Comparison of ENCODE assay signal across 9 cellular contexts in genomic region chr11:67402192-67402839, GRCh38. TPM values are rescaled to one million over a fixed set of nuclear protein-coding genes. Genes with fewer than 3 reads are reported as not detected.
DNase-seq lines count a peak whose midpoint lies in the region; ATAC-seq and TF ChIP-seq lines count a peak whose summit lies in the region.
"Not testable (repeated sequence)": the region's sequence is repeated elsewhere in the genome, so short reads cannot be mapped to it uniquely, and the experiment has no call there.
"Had no signal": no experiment of that assay in that cellular context is flagged by ENCODE, and none has a peak within 500 bp of the region (broad histone marks: within the 10 kb centered on the region; RNA-seq: fewer than 3 reads in every experiment).

No MANE protein-coding gene starts in this region.

- peak overlapping the region; percentile 79 for H3K27ac Mint-ChIP-seq in T-helper 1 cell treated with Interleukin-12 subunit alpha and Interleukin-12 subunit beta and Interleukin-4 antibody, amounts not matched to agents 30 μg/mL and 1 μg/mL, for 36 hours

- peak overlapping the region in 1 of 2 experiments; percentile 86; a peak in 1 of 4 replicates for H3K4me3 ChIP-seq in DND-41 (ENCODE audit: low read depth in 1 of 2, low read length in 2 of 2)
- peak overlapping the region; percentile 34 for H3K4me3 ChIP-seq in MG63
- peak overlapping the region; percentile 47 for H3K4me3 ChIP-seq in epithelial cell of proximal tubule (ENCODE audit: low read depth, low read length)
- peak overlapping the region; percentile 16 to 54 (median 23) for H3K4me3 ChIP-seq in liver (ENCODE audit: low read depth in 1 of 3, low read length in 3 of 3)
- H3K4me3 ChIP-seq in trophoblast cell (ENCODE audit: low read depth, low read length), result not testable (repeated sequence)
- peak overlapping the region; percentile 89 for H3K4me3 ChIP-seq in tibial artery

- H3K4me1 ChIP-seq in DND-41 (ENCODE audit: insufficient read depth, low read length) (peaks cover 90% of the 10 kb centered on the region), liver (ENCODE audit: control insufficient read depth in 4 of 4, insufficient read depth in 4 of 4, low read length in 3 of 4) (peaks cover 11 to 32% (median 19%) of the 10 kb centered on the region in 4 donors), trophoblast cell (ENCODE audit: control insufficient read depth in 1 of 2, insufficient read depth in 2 of 2, low read length in 2 of 2) (peaks cover 12 to 18% of the 10 kb centered on the region in 2 experiments), tibial artery (peaks cover 0 to 31% (median 25%) of the 10 kb centered on the region in 4 donors)

- not testable (repeated sequence) for H3K9me3 Mint-ChIP-seq in T-helper 1 cell treated with Interleukin-12 subunit alpha and Interleukin-12 subunit beta and Interleukin-4 antibody, amounts not matched to agents 30 μg/mL and 1 μg/mL, for 36 hours

- not testable (repeated sequence) for H3K27me3 Mint-ChIP-seq in T-helper 1 cell treated with Interleukin-12 subunit alpha and Interleukin-12 subunit beta and Interleukin-4 antibody, amounts not matched to agents 30 μg/mL and 1 μg/mL, for 36 hours (ENCODE audit: low read depth)

- ATAC-seq in DND-41 (ENCODE audit: insufficient read depth, low read depth), result not testable (repeated sequence)

- H4K12ac ChIP-seq in trophoblast cell (ENCODE audit: low read depth, low read length), result peak overlapping the region; percentile 91

- H4K8ac ChIP-seq in trophoblast cell (ENCODE audit: low read depth, low read length), result peak overlapping the region; percentile 99

- peak overlapping the region; percentile 97 for H4K91ac ChIP-seq in trophoblast cell (ENCODE audit: low read depth, low read length)

- peak overlapping the region; percentile 50 for H2BK5ac ChIP-seq in trophoblast cell (ENCODE audit: low read depth, low read length, poor library complexity)

- H2BK120ac ChIP-seq in trophoblast cell (ENCODE audit: insufficient read depth, low read length, poor library complexity), result peak overlapping the region; percentile 84

- peak overlapping the region; percentile 88 for H3K14ac ChIP-seq in trophoblast cell (ENCODE audit: low read length)

- H3K4me1 Mint-ChIP-seq in T-helper 1 cell treated with Interleukin-12 subunit alpha and Interleukin-12 subunit beta and Interleukin-4 antibody, amounts not matched to agents 30 μg/mL and 1 μg/mL, for 36 hours (ENCODE audit: low read depth), result peaks cover 32% of the 10 kb centered on the region

- H3K18ac ChIP-seq in trophoblast cell (ENCODE audit: low read length), result peak overlapping the region; percentile 90

- H3K36me3 ChIP-seq in DND-41 (ENCODE audit: insufficient read depth, low read length) (peaks cover 72% of the 10 kb centered on the region), MG63 (peaks cover 38% of the 10 kb centered on the region), liver (ENCODE audit: control insufficient read depth in 4 of 4, insufficient read depth in 3 of 4, low read depth in 1 of 4, low read length in 3 of 4) (peaks cover 9 to 22% (median 18%) of the 10 kb centered on the region in 4 donors), trophoblast cell (ENCODE audit: control insufficient read depth in 1 of 2, insufficient read depth in 2 of 2, low read length in 2 of 2) (peaks cover 30% of the 10 kb centered on the region in 2 experiments), tibial artery (peaks cover 21 to 29% (median 27%) of the 10 kb centered on the region in 3 donors)

- not testable (repeated sequence) for H3K23ac ChIP-seq in trophoblast cell (ENCODE audit: low read length)

- peak overlapping the region; percentile 58 for H3K4ac ChIP-seq in trophoblast cell (ENCODE audit: low read depth, low read length)

- H3K9ac ChIP-seq in DND-41 (ENCODE audit: low read depth, low read length), result peak overlapping the region; percentile 99
- peak overlapping the region in 1 of 2 donors; percentile 74 for H3K9ac ChIP-seq in liver (ENCODE audit: low read depth in 1 of 2, low read length in 2 of 2)
- not testable (repeated sequence) for H3K9ac ChIP-seq in trophoblast cell (ENCODE audit: low read length)

- peak overlapping the region; percentile 59 for H3K4me3 Mint-ChIP-seq in T-helper 1 cell treated with Interleukin-12 subunit alpha and Interleukin-12 subunit beta and Interleukin-4 antibody, amounts not matched to agents 30 μg/mL and 1 μg/mL, for 36 hours

- H2AFZ ChIP-seq in DND-41 (ENCODE audit: low read depth, low read length), result not testable (repeated sequence)
- peak overlapping the region; percentile 90 for H2AFZ ChIP-seq in trophoblast cell (ENCODE audit: insufficient read depth, low read length, poor library complexity)

- H3K27me3 ChIP-seq in DND-41 (ENCODE audit: insufficient read depth, low read length, poor library complexity); MG63; liver (ENCODE audit: control insufficient read depth in 4 of 4, insufficient read depth in 4 of 4, low read length in 3 of 4); trophoblast cell (ENCODE audit: insufficient read depth, low read length): not testable (repeated sequence)
- peaks cover 0 to 36% of the 10 kb centered on the region in 2 donors for H3K27me3 ChIP-seq in tibial artery

- WGBS in liver, result 57% methylated on average over 19 of the region's 19 CpGs
- no CpG with 5 or more reads among the region's 19 CpGs for WGBS in trophoblast cell (ENCODE audit: extremely low coverage, insufficient coverage, insufficient read length)

- peaks cover 37% of the 10 kb centered on the region for H4K20me1 ChIP-seq in DND-41 (ENCODE audit: insufficient read depth, low read length)

- not testable (repeated sequence) for DNase-seq in DND-41; MG63; epithelial cell of proximal tubule (ENCODE audit: low read depth); trophoblast cell; tibial artery

- intact Hi-C loops in tibial artery (cut with DNase I; ENCODE audit: low total_unique reads), result loop anchor here (2.0 to 5.0 kb wide), 2 partner anchors 65 to 100 kb away; partner anchors contain the start of gene TMEM134

- peak overlapping the region; percentile 84 for H2AK5ac ChIP-seq in trophoblast cell (ENCODE audit: low read length)

- not testable (repeated sequence) for TF ChIP-seq RAD21 in liver (IDR thresholded peaks at IDR 0.05)

- peaks cover 10% of the 10 kb centered on the region for H3K79me1 ChIP-seq in trophoblast cell (ENCODE audit: low read length)

- TF ChIP-seq CTCF in DND-41 (IDR thresholded peaks at IDR 0.05; ENCODE audit: borderline replicate concordance, extremely low read depth, low read length, poor library complexity, severe bottlenecking); epithelial cell of proximal tubule (conservative IDR thresholded peaks at IDR 0.05; ENCODE audit: low read depth, low read length); liver (IDR thresholded peaks at IDR 0.05; ENCODE audit: low read depth, low read length, missing input control); tibial artery (IDR thresholded peaks at IDR 0.05): not testable (repeated sequence)

- H3K79me2 ChIP-seq in DND-41 (ENCODE audit: insufficient read depth, low read length) (peaks cover 95% of the 10 kb centered on the region), trophoblast cell (ENCODE audit: control insufficient read depth, insufficient read depth, low read length, poor library complexity) (peaks cover 13% of the 10 kb centered on the region)

- peak overlapping the region; percentile 42 for H2BK12ac ChIP-seq in trophoblast cell (ENCODE audit: low read length)

- H3K27ac ChIP-seq in DND-41 (ENCODE audit: low read length) (peak overlapping the region; percentile 89), angular gyrus (ENCODE audit: low read depth, low read length) (peak overlapping the region; percentile 96), liver (ENCODE audit: low read depth in 1 of 2, low read length in 2 of 2) (peak overlapping the region; percentile 82 to 84), trophoblast cell (ENCODE audit: low read depth, low read length) (peak overlapping the region; percentile 61), tibial artery (peak overlapping the region; percentile 91 to 95)

- peak overlapping the region; percentile 82 for H3K4me2 ChIP-seq in DND-41 (ENCODE audit: insufficient read depth, low read length)
- peak overlapping the region; percentile 53 for H3K4me2 ChIP-seq in trophoblast cell (ENCODE audit: low read length)

- H3K36me3 Mint-ChIP-seq in T-helper 1 cell treated with Interleukin-12 subunit alpha and Interleukin-12 subunit beta and Interleukin-4 antibody, amounts not matched to agents 30 μg/mL and 1 μg/mL, for 36 hours (ENCODE audit: low read depth), result peaks cover 47% of the 10 kb centered on the region

- H3K9me3 ChIP-seq in DND-41 (ENCODE audit: insufficient read depth, low read length, severe bottlenecking); MG63; liver (ENCODE audit: control insufficient read depth in 4 of 4, low read length in 3 of 4); trophoblast cell (ENCODE audit: insufficient read depth, low read depth, low read length); tibial artery: not testable (repeated sequence)

TF ChIP-seq in liver, 16 proteins besides CTCF, POLR2A, EP300 and RAD21 (continues in another document):
- peak in 1 of 2 donors; percentile 18 for TF ChIP-seq RXRA (IDR thresholded peaks at IDR 0.05)

RNA-seq across cellular contexts. Expression of gene PPP1CA, which starts 0.7 kb away (rescaled TPM):
- total RNA-seq in MG63 (2014; rRNA removed; shearing (Covaris generic); ENCODE audit: low replicate concordance), result 244 and 262 TPM in 2 replicates
- total RNA-seq in epithelial cell of proximal tubule, result 359 and 365 TPM in 2 replicates
- total RNA-seq in liver, result 10 to 100 TPM; 62.4 to 92.9 TPM
- 10 to 100 TPM; 74.2 to 77.6 TPM for polyA plus RNA-seq in liver
- 208 and 213 TPM in 2 replicates for polyA plus RNA-seq in trophoblast cell (2013)

RNA-seq across cellular contexts. Expression of gene TBC1D10C, which starts 1.6 kb away (rescaled TPM):
- total RNA-seq in MG63 (2014; rRNA removed; shearing (Covaris generic); ENCODE audit: low replicate concordance), result not detected in 2 replicates
- total RNA-seq in epithelial cell of proximal tubule, result 0.14 and 0.17 TPM in 2 replicates
- 1 to 10 TPM; 2.3 to 4.4 TPM for total RNA-seq in liver
- 1 to 10 TPM; 1.1 to 1.6 TPM for polyA plus RNA-seq in liver
- 0.04 and 0.15 TPM in 2 replicates for polyA plus RNA-seq in trophoblast cell (2013)
- total RNA-seq: M059J had no signal

RNA-seq across cellular contexts. Expression of gene RAD9A, which starts 10.5 kb away (rescaled TPM):
- total RNA-seq in MG63 (2014; rRNA removed; shearing (Covaris generic); ENCODE audit: low replicate concordance), result 1.7 and 17.6 TPM in 2 replicates
- total RNA-seq in epithelial cell of proximal tubule (13.9 and 20.9 TPM in 2 replicates), liver (1 to 10 TPM; 5.9 to 8.6 TPM)
- 1 to 10 TPM; 4.5 to 5.4 TPM for polyA plus RNA-seq in liver
- 13.2 and 14.2 TPM in 2 replicates for polyA plus RNA-seq in trophoblast cell (2013)

RNA-seq across cellular contexts. Expression of gene CARNS1, which starts 13.2 kb away (rescaled TPM):
- not detected in 2 replicates for total RNA-seq in MG63 (2014; rRNA removed; shearing (Covaris generic); ENCODE audit: low replicate concordance)
- total RNA-seq in epithelial cell of proximal tubule, result 0.07 and 0.23 TPM in 2 replicates
- under 1 TPM; 0.05 to 0.08 TPM for total RNA-seq in liver
- polyA plus RNA-seq in liver, result under 1 TPM; 0.12 to 0.19 TPM
- 0.03 TPM in 2 replicates for polyA plus RNA-seq in trophoblast cell (2013)

RNA-seq across cellular contexts. Expression of gene RPS6KB2, which starts 26.0 kb away (rescaled TPM):
- total RNA-seq in MG63 (2014; rRNA removed; shearing (Covaris generic); ENCODE audit: low replicate concordance), result 77.9 and 121 TPM in 2 replicates
- total RNA-seq in epithelial cell of proximal tubule, result 64.1 and 72.9 TPM in 2 replicates
- total RNA-seq in liver, result 10 to 100 TPM; 42.2 to 49.6 TPM
- polyA plus RNA-seq in liver, result 10 to 100 TPM; 31.5 to 33.2 TPM
- 44.6 and 46.2 TPM in 2 replicates for polyA plus RNA-seq in trophoblast cell (2013)
